Comparison of ENCODE assay signal across 8 cellular contexts in genomic region chr19:2239771-2240770, GRCh38. TPM values are rescaled to one million over a fixed set of nuclear protein-coding genes. Genes with fewer than 3 reads are reported as not detected.
DNase-seq lines count a peak whose midpoint lies in the region; ATAC-seq, FAIRE-seq and TF ChIP-seq lines count a peak whose summit lies in the region.

No MANE protein-coding gene starts in this region.

- H3K27me3 ChIP-seq in heart right ventricle: no peaks in the 10 kb centered on the region
- H3K27me3 ChIP-seq in left ventricle myocardium inferior (ENCODE audit: low read depth): no peaks in the 10 kb centered on the region
- no peaks in the 10 kb centered on the region for H3K27me3 ChIP-seq in small intestine (ENCODE audit: control insufficient read depth in 2 of 2, insufficient read depth in 2 of 2, low read length in 2 of 2)

- H3K9me3 ChIP-seq in heart right ventricle (no peaks in the 10 kb centered on the region), left ventricle myocardium inferior (replicated peaks) (no peaks in the 10 kb centered on the region), small intestine (ENCODE audit: control insufficient read depth, low read depth) (no peaks in the 10 kb centered on the region)

- CTCF ChIA-PET in activated CD8-positive, alpha-beta T cell treated with anti-CD3 and anti-CD28 coated beads for 36 hours (lab: Charles Lee): interaction anchor here (0.6 to 3.3 kb wide), 8 partner anchors 10 to 397 kb away, joined by 3 to 38 read pairs (median 4); no protein-coding TSS in a partner anchor

- no peak for FAIRE-seq in small intestine (lab: Jason Lieb, UNC)

- H3K27ac ChIP-seq in heart right ventricle: peak overlapping the region in 9 of 10 donors; percentile 5 to 79 (median 66)
- H3K27ac ChIP-seq in left ventricle myocardium inferior (replicated peaks): peak overlapping the region; percentile 72
- peak overlapping the region; percentile 52 to 79 for H3K27ac ChIP-seq in small intestine (ENCODE audit: low read depth in 1 of 2, low read length in 1 of 2)

- H3K36me3 Mint-ChIP-seq in activated CD8-positive, alpha-beta T cell treated with anti-CD3 and anti-CD28 coated beads for 36 hours (ENCODE audit: low read depth): peaks cover 64% of the 10 kb centered on the region

- H3K27me3 Mint-ChIP-seq in activated CD8-positive, alpha-beta T cell treated with anti-CD3 and anti-CD28 coated beads for 36 hours: no peaks in the 10 kb centered on the region

- H3K4me3 ChIP-seq in heart right ventricle: peak overlapping the region in 9 of 10 donors; percentile 23 to 56 (median 46)
- peak overlapping the region; percentile 64 for H3K4me3 ChIP-seq in left ventricle myocardium inferior
- H3K4me3 ChIP-seq in small intestine (ENCODE audit: low read depth in 1 of 2, low read length in 2 of 2): peak overlapping the region; percentile 40 to 44

- H3K9me3 Mint-ChIP-seq in activated CD8-positive, alpha-beta T cell treated with anti-CD3 and anti-CD28 coated beads for 36 hours: no peaks in the 10 kb centered on the region

- H3K4me1 Mint-ChIP-seq in activated CD8-positive, alpha-beta T cell treated with anti-CD3 and anti-CD28 coated beads for 36 hours (ENCODE audit: low read depth): peaks cover 52% of the 10 kb centered on the region

- DNase-seq in heart right ventricle (no peak), left ventricle myocardium superior (no peak), left ventricle myocardium inferior (no peak), small intestine (no peak), NCI-H187 treated with DMSO at 0.1 percent for 48 hours (lab: John Stamatoyannopoulos, UW) (no peak), HuH-7.5 (ENCODE audit: low spot score) (no peak)
- DNase-seq in activated CD8-positive, alpha-beta T cell treated with anti-CD3 and anti-CD28 coated beads for 36 hours: peak; percentile 57

- TF ChIP-seq CTCF in heart right ventricle (IDR thresholded peaks at IDR 0.05) (no peak), left ventricle myocardium inferior (IDR thresholded peaks at IDR 0.05; ENCODE audit: borderline replicate concordance) (no peak)
- no peak for TF ChIP-seq CTCF in activated CD8-positive, alpha-beta T cell treated with anti-CD3 and anti-CD28 coated beads for 36 hours (IDR thresholded peaks at IDR 0.05)

- H3K4me1 ChIP-seq in heart right ventricle (peaks cover 27 to 69% (median 56%) of the 10 kb centered on the region in 9 donors), left ventricle myocardium inferior (peaks cover 79% of the 10 kb centered on the region), small intestine (ENCODE audit: control insufficient read depth in 2 of 2, insufficient read depth in 1 of 2, low read depth in 1 of 2, low read length in 1 of 2) (peaks cover 11 to 21% of the 10 kb centered on the region in 2 donors)

- peak overlapping the region; percentile 84 for H3K27ac Mint-ChIP-seq in activated CD8-positive, alpha-beta T cell treated with anti-CD3 and anti-CD28 coated beads for 36 hours

- intact Hi-C loops in heart right ventricle (cut with DNase I): loop anchor here in 9 of 10 donors (1.0 to 10.0 kb wide), 10 partner anchors 25 to 155 kb away; partner anchors contain the start of genes AP3D1 (in 2 of the 9) and DOT1L (in 1 of the 9)
- intact Hi-C loops in left ventricle myocardium superior (cut with micrococcal nuclease): no loop called here
- intact Hi-C loops in activated CD8-positive, alpha-beta T cell treated with anti-CD3 and anti-CD28 coated beads for 36 hours (cut with micrococcal nuclease): loop anchor here (2.0 to 10.0 kb wide), 2 partner anchors 31 to 65 kb away; no protein-coding TSS in a partner anchor
- intact Hi-C loops in left ventricle myocardium inferior (cut with micrococcal nuclease): no loop called here

- peaks cover 7 to 37% (median 19%) of the 10 kb centered on the region in 9 donors for H3K36me3 ChIP-seq in heart right ventricle
- peaks cover 22% of the 10 kb centered on the region for H3K36me3 ChIP-seq in left ventricle myocardium inferior
- peaks cover 8 to 17% of the 10 kb centered on the region in 2 donors for H3K36me3 ChIP-seq in small intestine (ENCODE audit: control insufficient read depth in 2 of 2, insufficient read depth in 2 of 2, low read length in 2 of 2)

- peak overlapping the region; percentile 92 for H3K4me3 Mint-ChIP-seq in activated CD8-positive, alpha-beta T cell treated with anti-CD3 and anti-CD28 coated beads for 36 hours

- POLR2A ChIA-PET in activated CD8-positive, alpha-beta T cell treated with anti-CD3 and anti-CD28 coated beads for 36 hours (lab: Charles Lee): interaction anchor here (0.5 to 10.4 kb wide), 13 partner anchors 8 to 585 kb away, joined by 3 to 202 read pairs (median 3); partner anchors contain the start of genes AMH, JSRP1 and TIMM13

- 22 to 23% methylated on average over 33 to 34 of the region's 34 CpGs for WGBS in heart right ventricle, 2 donors
- 33 to 52% (median 34%) methylated on average over 34 of the region's 34 CpGs for WGBS in small intestine, 3 donors

- ATAC-seq in heart right ventricle: no peak
- no peak for ATAC-seq in left ventricle myocardium superior
- no peak for ATAC-seq in activated CD8-positive, alpha-beta T cell treated with anti-CD3 and anti-CD28 coated beads for 36 hours
- ATAC-seq in GM21390 (IDR thresholded peaks at IDR 0.05; ENCODE audit: unreplicated experiment): no peak

RNA-seq across cellular contexts. Expression of gene SF3A2, which starts 3.4 kb away (rescaled TPM):
- total RNA-seq in heart right ventricle (10 to 100 TPM; 24.6 to 45.2 (median 30.4) TPM), left ventricle myocardium superior (31.4 TPM), left ventricle myocardium inferior (28.7 TPM)
- polyA plus RNA-seq in heart right ventricle (10 to 100 TPM; 25.8 to 47.3 TPM), small intestine (10 to 100 TPM; 31.8 to 45.5 (median 35.1) TPM)
- 100 to 1,000 TPM; 157 to 163 TPM for total RNA-seq in activated CD8-positive, alpha-beta T cell treated with anti-CD3 and anti-CD28 coated beads for 36 hours

RNA-seq across cellular contexts. Expression of gene PLEKHJ1, which starts 3.9 kb away (rescaled TPM):
- total RNA-seq in heart right ventricle (10 to 100 TPM; 40.0 to 76.5 (median 45.0) TPM), left ventricle myocardium superior (60.7 TPM), left ventricle myocardium inferior (47.8 TPM)
- polyA plus RNA-seq in heart right ventricle (100 to 1,000 TPM in 1 of 2 donors, 10 to 100 TPM in 1; 83.6 to 103 TPM), small intestine (100 to 1,000 TPM; 269 to 307 (median 286) TPM)
- 10 to 100 TPM; 65.3 to 72.8 TPM for total RNA-seq in activated CD8-positive, alpha-beta T cell treated with anti-CD3 and anti-CD28 coated beads for 36 hours

RNA-seq across cellular contexts. Expression of gene AMH, which starts 9.1 kb away (rescaled TPM):
- under 1 TPM; 0.15 to 0.70 (median 0.41) TPM for total RNA-seq in heart right ventricle
- polyA plus RNA-seq in heart right ventricle: 1 to 10 TPM in 1 of 2 donors, under 1 TPM in 1; 0.30 to 1.0 TPM
- total RNA-seq in left ventricle myocardium superior: 1.6 TPM
- total RNA-seq in activated CD8-positive, alpha-beta T cell treated with anti-CD3 and anti-CD28 coated beads for 36 hours: 1 to 10 TPM; 4.5 to 6.1 TPM
- total RNA-seq in left ventricle myocardium inferior: 1.1 TPM
- 1 to 10 TPM; 1.1 to 3.0 (median 1.9) TPM for polyA plus RNA-seq in small intestine

RNA-seq across cellular contexts. Expression of gene JSRP1, which starts 16.1 kb away (rescaled TPM):
- under 1 TPM in 3 of 10 donors, not detected in 7; 0.31 to 0.72 (median 0.45) TPM for total RNA-seq in heart right ventricle
- polyA plus RNA-seq in heart right ventricle: under 1 TPM in 1 of 2 donors, not detected in 1; 0.29 TPM
- not detected for total RNA-seq in left ventricle myocardium superior
- total RNA-seq in activated CD8-positive, alpha-beta T cell treated with anti-CD3 and anti-CD28 coated beads for 36 hours: 1 to 10 TPM; 1.0 TPM
- total RNA-seq in left ventricle myocardium inferior: 0.36 TPM
- polyA plus RNA-seq in small intestine: 1 to 10 TPM in 2 of 3 donors, under 1 TPM in 1; 0.69 to 1.9 (median 1.3) TPM

RNA-seq across cellular contexts. Expression of gene PEAK3, which starts 41.9 kb away (rescaled TPM):
- 1 to 10 TPM in 1 of 10 donors, under 1 TPM in 9; 0.11 to 1.1 (median 0.22) TPM for total RNA-seq in heart right ventricle
- under 1 TPM; 0.13 to 0.22 TPM for polyA plus RNA-seq in heart right ventricle
- 0.87 TPM for total RNA-seq in left ventricle myocardium superior
- not detected for total RNA-seq in activated CD8-positive, alpha-beta T cell treated with anti-CD3 and anti-CD28 coated beads for 36 hours
- total RNA-seq in left ventricle myocardium inferior: 0.77 TPM
- under 1 TPM in 2 of 3 donors, not detected in 1; 0.46 to 0.54 TPM for polyA plus RNA-seq in small intestine

Comparison
In these comparisons a context has a peak if more than half of its experiments do, and no peak if none do; other contexts are left out.
1. intact Hi-C loops: an anchor here in heart right ventricle (1.0 to 10.0 kb wide) and activated CD8-positive, alpha-beta T cell treated with anti-CD3 and anti-CD28 coated beads for 36 hours (2.0 to 10.0 kb wide); none called in left ventricle myocardium superior and left ventricle myocardium inferior.